9 cellular contexts compared by ENCODE assay signal in the genomic region with DNA sequence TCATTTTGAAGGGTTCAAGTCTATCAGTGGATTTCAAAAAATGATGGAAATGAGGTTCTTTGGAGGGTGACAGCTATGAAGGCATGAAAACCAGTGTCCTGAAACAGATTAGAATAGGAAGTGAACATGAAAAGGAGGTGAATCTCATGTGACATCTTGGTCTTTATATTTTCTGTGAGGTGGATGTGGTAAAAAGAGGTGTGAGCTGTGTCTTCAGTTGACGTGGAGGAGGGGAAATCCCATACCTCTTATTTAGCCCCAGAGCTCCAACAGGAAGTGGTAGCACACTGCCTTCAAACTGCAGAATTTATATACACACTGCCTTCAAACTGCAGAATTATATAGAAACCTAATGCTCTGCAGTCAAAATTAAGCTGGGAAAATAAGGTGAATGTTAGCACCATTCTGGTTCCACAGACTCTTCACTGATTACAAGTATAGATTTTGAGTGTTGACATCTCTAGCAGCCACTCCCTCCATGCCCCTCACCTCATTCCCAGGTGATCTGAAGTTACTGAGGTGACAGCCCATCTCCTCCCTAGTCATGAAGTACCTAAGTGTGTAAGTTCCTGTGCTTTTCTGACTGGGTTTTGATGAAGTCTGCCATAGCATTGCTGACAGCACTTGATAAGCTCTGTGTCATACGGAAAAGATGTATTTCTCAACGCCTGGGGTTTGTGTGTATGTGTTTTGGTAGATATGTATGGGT. TPM values are rescaled to one million over a fixed set of nuclear protein-coding genes. Genes with fewer than 3 reads are reported as not detected.
DNase-seq lines count a peak whose midpoint lies in the region; ATAC-seq and TF ChIP-seq lines count a peak whose summit lies in the region.
"Had no signal": no experiment of that assay in that cellular context is flagged by ENCODE, and none has a peak within 500 bp of the region (broad histone marks: within the 10 kb centered on the region; RNA-seq: fewer than 3 reads in every experiment).

No MANE protein-coding gene starts in this region.

- no peak overlapping the region for H2BK5ac ChIP-seq in IMR-90 (ENCODE audit: low read depth, low read length, poor library complexity, severe bottlenecking)

- peak overlapping the region; percentile 96 for H3K27ac Mint-ChIP-seq in activated T-helper 2 cell treated with anti-CD3 and anti-CD28 coated beads, Interferon-gamma antibody, Interleukin-2, Interleukin-4, amounts not matched to agents 10 μg/mL and 5 μg/mL and 100 μg/mL, durations not matched to agents 14 hours and 24 hours and 36 hours

- H2AFZ ChIP-seq in IMR-90 (replicated peaks; ENCODE audit: low read length, poor library complexity) (no peak overlapping the region), osteoblast (ENCODE audit: low read length) (no peak overlapping the region)

- no peak overlapping the region for H2AK9ac ChIP-seq in IMR-90 (replicated peaks; ENCODE audit: low read depth, low read length, poor library complexity)

- ATAC-seq in IMR-90 (ENCODE audit: low read depth) (no peak), omental fat pad (ENCODE audit: low FRiP score) (no peak), left cardiac atrium (no peak), GM18873 (IDR thresholded peaks at IDR 0.05; ENCODE audit: low FRiP score, unreplicated experiment) (no peak)

- POLR2A ChIA-PET in IMR-90 (lab: Charles Lee; ENCODE audit: unreplicated experiment): interaction anchor here (0.6 to 0.7 kb wide), 2 partner anchors 31 to 42 kb away, joined by 3 to 4 read pairs; no protein-coding TSS in a partner anchor

- no peak overlapping the region for H3K14ac ChIP-seq in IMR-90 (replicated peaks; ENCODE audit: low read depth, low read length)

- TF ChIP-seq CTCF in IMR-90 (conservative IDR thresholded peaks at IDR 0.05; ENCODE audit: low read depth, low read length) (no peak), osteoblast (IDR thresholded peaks at IDR 0.05; ENCODE audit: extremely low read depth, low read depth, low read length) (no peak), omental fat pad (IDR thresholded peaks at IDR 0.05) (no peak)

- no TSS peak for BruUV-seq in IMR-90 (replicated peaks; lab: Mats Ljungman, UMichigan)

- WGBS in IMR-90 (ENCODE audit: extremely low coverage in 2 of 2, insufficient read length in 1 of 2), 2 experiments: no CpG with 5 or more reads among the region's 3 CpGs

- 0 out of 2 replicates have a peak overlapping the region, but pooled peaks have one; percentile 25 for H2AK5ac ChIP-seq in IMR-90 (ENCODE audit: low read depth, low read length)

- H3K9ac ChIP-seq in IMR-90 (ENCODE audit: low read depth, low read length): no peak overlapping the region

- in situ Hi-C loops in IMR-90 (cut with MboI; ENCODE audit: low sequenced_read_pairs): no loop called here

- no peaks in the 10 kb centered on the region for H3K27me3 Mint-ChIP-seq in activated T-helper 2 cell treated with anti-CD3 and anti-CD28 coated beads, Interferon-gamma antibody, Interleukin-2, Interleukin-4, amounts not matched to agents 10 μg/mL and 5 μg/mL and 100 μg/mL, durations not matched to agents 14 hours and 24 hours and 36 hours (ENCODE audit: low read depth)

- CTCF ChIA-PET in IMR-90 (lab: Yijun Ruan, JAX): no interaction called here

- H4K91ac ChIP-seq in IMR-90 (ENCODE audit: insufficient read depth, low read depth, low read length): no peak overlapping the region

- H3K4me3 Mint-ChIP-seq in activated T-helper 2 cell treated with anti-CD3 and anti-CD28 coated beads, Interferon-gamma antibody, Interleukin-2, Interleukin-4, amounts not matched to agents 10 μg/mL and 5 μg/mL and 100 μg/mL, durations not matched to agents 14 hours and 24 hours and 36 hours (ENCODE audit: low read depth): peak overlapping the region; percentile 96

- H4K20me1 ChIP-seq in IMR-90 (ENCODE audit: insufficient read depth, low read length): peaks cover 12% of the 10 kb centered on the region; the same call in 1 of the 2 replicates
- peaks cover 36% of the 10 kb centered on the region for H4K20me1 ChIP-seq in osteoblast (ENCODE audit: insufficient read depth, low read length)

- peaks cover 6% of the 10 kb centered on the region for H3K9me1 ChIP-seq in IMR-90 (ENCODE audit: insufficient read depth, low read length)

- no peak overlapping the region for H4K8ac ChIP-seq in IMR-90 (ENCODE audit: low read depth in 2 of 2, low read length in 2 of 2)

- H3K4me2 ChIP-seq in IMR-90 (ENCODE audit: low read depth, low read length) (peak overlapping the region; percentile 42), osteoblast (ENCODE audit: insufficient read depth, low read length) (peak overlapping the region; percentile 100)

- no peak for TF ChIP-seq RAD21 in IMR-90 (IDR thresholded peaks at IDR 0.05; ENCODE audit: low read length)

- no peak overlapping the region for H3K4ac ChIP-seq in IMR-90 (ENCODE audit: low read depth, low read length)

- no peaks in the 10 kb centered on the region for H3K36me3 ChIP-seq in IMR-90 (ENCODE audit: control insufficient read depth, insufficient read depth, low read length)
- no peaks in the 10 kb centered on the region for H3K36me3 ChIP-seq in osteoblast (ENCODE audit: insufficient read depth, low read length)

- H3K9me3 ChIP-seq in IMR-90 (ENCODE audit: control insufficient read depth, insufficient read depth, low read length): no peaks in the 10 kb centered on the region
- no peaks in the 10 kb centered on the region for H3K9me3 ChIP-seq in osteoblast (ENCODE audit: low read depth, low read length)

- no peak for TF ChIP-seq POLR2A in IMR-90 (IDR thresholded peaks at IDR 0.05; ENCODE audit: low read depth, low read length)

- no peak overlapping the region for H3K4me3 ChIP-seq in IMR-90 (ENCODE audit: insufficient read depth, low read depth, low read length)
- H3K4me3 ChIP-seq in osteoblast (ENCODE audit: insufficient read depth, low read length): no peak overlapping the region

- peak; percentile 48 for DNase-seq in NK-92 treated with Interleukin-12 subunit alpha and Interleukin-12 subunit beta, amount 100 ng/mL, for 24 hours (lab: John Stamatoyannopoulos, UW)
- no peak for DNase-seq in NK-92 (lab: John Stamatoyannopoulos, UW; ENCODE audit: unreplicated experiment)
- no peak for DNase-seq in IMR-90
- peak; percentile 63 for DNase-seq in activated T-helper 2 cell treated with anti-CD3 and anti-CD28 coated beads, Interferon-gamma antibody, Interleukin-2, Interleukin-4, amounts not matched to agents 10 μg/mL and 5 μg/mL and 100 μg/mL, durations not matched to agents 14 hours and 24 hours and 36 hours (ENCODE audit: low spot score)
- DNase-seq in osteoblast (ENCODE audit: insufficient read length, low spot score, missing footprints): no peak
- DNase-seq in omental fat pad (ENCODE audit: low spot score): no peak
- no peak for DNase-seq in left cardiac atrium

- H3K56ac ChIP-seq in IMR-90 (ENCODE audit: extremely low read depth, insufficient read depth, low read length): no peak overlapping the region

- H3K18ac ChIP-seq in IMR-90 (ENCODE audit: low read depth, low read length): no peak overlapping the region

- dilution Hi-C loops in IMR-90 (cut with HindIII; ENCODE audit: low sequenced_read_pairs, unreplicated experiment): no loop called here

- H3K4me1 ChIP-seq in IMR-90 (ENCODE audit: control insufficient read depth, insufficient read depth, low read length): peaks cover 15% of the 10 kb centered on the region
- peaks cover 33% of the 10 kb centered on the region for H3K4me1 ChIP-seq in osteoblast (ENCODE audit: insufficient read depth, low read length)

- H2BK20ac ChIP-seq in IMR-90 (ENCODE audit: low read depth, low read length): no peak overlapping the region

- H3K27me3 ChIP-seq in IMR-90 (ENCODE audit: control insufficient read depth, insufficient read depth, low read length): no peaks in the 10 kb centered on the region
- H3K27me3 ChIP-seq in osteoblast (ENCODE audit: insufficient read depth, low read length): no peaks in the 10 kb centered on the region

- H3K79me1 ChIP-seq in IMR-90 (ENCODE audit: low read depth in 1 of 2, low read length in 2 of 2): peaks cover 27 to 68% of the 10 kb centered on the region in 2 experiments

- no peak overlapping the region for H2BK15ac ChIP-seq in IMR-90 (ENCODE audit: low read depth, low read length)

- H3K36me3 Mint-ChIP-seq in activated T-helper 2 cell treated with anti-CD3 and anti-CD28 coated beads, Interferon-gamma antibody, Interleukin-2, Interleukin-4, amounts not matched to agents 10 μg/mL and 5 μg/mL and 100 μg/mL, durations not matched to agents 14 hours and 24 hours and 36 hours (ENCODE audit: low read depth): peaks cover 58% of the 10 kb centered on the region

- no peak overlapping the region for H4K5ac ChIP-seq in IMR-90 (ENCODE audit: low read depth, low read length)

- no peak overlapping the region for H2BK120ac ChIP-seq in IMR-90 (ENCODE audit: low read depth, low read length)

- no peak overlapping the region for H3K27ac ChIP-seq in IMR-90 (ENCODE audit: insufficient read depth, low read length)
- no peak overlapping the region for H3K27ac ChIP-seq in osteoblast (ENCODE audit: low read depth, low read length)
- H3K27ac ChIP-seq: 22Rv1 had no signal

- intact Hi-C loops in IMR-90 (cut with micrococcal nuclease) (loop anchor here (5.0 kb wide), 1 partner anchor 35 kb away; a partner anchor contains a TSS), left cardiac atrium (cut with DNase I) (loop anchor here in 1 of 2 donors (10.0 kb wide), 1 partner anchor 83 kb away; a partner anchor contains a TSS)
- intact Hi-C loops in activated T-helper 2 cell treated with anti-CD3 and anti-CD28 coated beads, Interferon-gamma antibody, Interleukin-2, Interleukin-4, amounts not matched to agents 10 μg/mL and 5 μg/mL and 100 μg/mL, durations not matched to agents 14 hours and 24 hours and 36 hours (cut with micrococcal nuclease): loop anchor here (1.0 to 10.0 kb wide), 11 partner anchors 11 to 483 kb away; a partner anchor contains a TSS

- peaks cover 63% of the 10 kb centered on the region for H3K4me1 Mint-ChIP-seq in activated T-helper 2 cell treated with anti-CD3 and anti-CD28 coated beads, Interferon-gamma antibody, Interleukin-2, Interleukin-4, amounts not matched to agents 10 μg/mL and 5 μg/mL and 100 μg/mL, durations not matched to agents 14 hours and 24 hours and 36 hours (ENCODE audit: low read depth)

- H3K23ac ChIP-seq in IMR-90 (ENCODE audit: low read depth, low read length): peak overlapping the region; percentile 46; the same call in 1 of the 2 replicates

- no peaks in the 10 kb centered on the region for H3K9me3 Mint-ChIP-seq in activated T-helper 2 cell treated with anti-CD3 and anti-CD28 coated beads, Interferon-gamma antibody, Interleukin-2, Interleukin-4, amounts not matched to agents 10 μg/mL and 5 μg/mL and 100 μg/mL, durations not matched to agents 14 hours and 24 hours and 36 hours

- H3K79me2 ChIP-seq in osteoblast (ENCODE audit: insufficient read depth, low read length): peaks cover 76% of the 10 kb centered on the region

RNA-seq across cellular contexts. Expression of a gene that starts 2.6 kb away (rescaled TPM):
- 29.4 and 66.4 TPM in 2 replicates for total RNA-seq in IMR-90 (2012; rRNA removed)
- 19.4 and 24.6 TPM in 2 replicates for polyA plus RNA-seq in IMR-90 (2012; rRNA removed)
- polyA plus RNA-seq in IMR-90 (2012; cell fraction: cytosol; rRNA removed): 1.6 and 2.2 TPM in 2 replicates
- polyA plus RNA-seq in IMR-90 (2012; cell fraction: nucleus; rRNA removed; ENCODE audit: low replicate concordance): 0.63 and 7.6 TPM in 2 replicates
- total RNA-seq in activated T-helper 2 cell treated with anti-CD3 and anti-CD28 coated beads, Interferon-gamma antibody, Interleukin-2, Interleukin-4, amounts not matched to agents 10 μg/mL and 5 μg/mL and 100 μg/mL, durations not matched to agents 14 hours and 24 hours and 36 hours: 214 TPM in 2 replicates
- 55.7 and 57.5 TPM in 2 replicates for total RNA-seq in osteoblast
- 10 to 100 TPM; 36.0 to 55.4 (median 50.0) TPM for total RNA-seq in omental fat pad
- 10 to 100 TPM; 19.7 to 21.9 TPM for total RNA-seq in left cardiac atrium

RNA-seq across cellular contexts. Expression of a gene that starts 34.8 kb away (rescaled TPM):
- total RNA-seq in IMR-90 (2012; rRNA removed): 53.1 and 64.7 TPM in 2 replicates
- 302 and 361 TPM in 2 replicates for polyA plus RNA-seq in IMR-90 (2012; rRNA removed)
- polyA plus RNA-seq in IMR-90 (2012; cell fraction: cytosol; rRNA removed): 13.0 and 33.3 TPM in 2 replicates
- polyA plus RNA-seq in IMR-90 (2012; cell fraction: nucleus; rRNA removed; ENCODE audit: low replicate concordance): 11.4 and 110 TPM in 2 replicates
- total RNA-seq in activated T-helper 2 cell treated with anti-CD3 and anti-CD28 coated beads, Interferon-gamma antibody, Interleukin-2, Interleukin-4, amounts not matched to agents 10 μg/mL and 5 μg/mL and 100 μg/mL, durations not matched to agents 14 hours and 24 hours and 36 hours: 164 and 167 TPM in 2 replicates
- 263 and 281 TPM in 2 replicates for total RNA-seq in osteoblast
- 100 to 1,000 TPM in 1 of 4 donors, 10 to 100 TPM in 3; 71.3 to 107 (median 83.2) TPM for total RNA-seq in omental fat pad
- 100 to 1,000 TPM; 137 to 159 TPM for total RNA-seq in left cardiac atrium

Comparison
In these comparisons a context has a peak if more than half of its experiments do, and no peak if none do; other contexts are left out.
1. DNase-seq: peak in NK-92 treated with Interleukin-12 subunit alpha and Interleukin-12 subunit beta, amount 100 ng/mL, for 24 hours (single experiment) and activated T-helper 2 cell treated with anti-CD3 and anti-CD28 coated beads, Interferon-gamma antibody, Interleukin-2, Interleukin-4, amounts not matched to agents 10 μg/mL and 5 μg/mL and 100 μg/mL, durations not matched to agents 14 hours and 24 hours and 36 hours (single experiment); none in NK-92 (single experiment), IMR-90 (single experiment), osteoblast (single experiment), omental fat pad (single experiment) and left cardiac atrium (single experiment).